8 cellular contexts compared by ENCODE assay signal in genomic region chrX:20527458-20528099, GRCh38.
DNase-seq lines count a peak whose midpoint lies in the region; ATAC-seq and TF ChIP-seq lines count a peak whose summit lies in the region.

No MANE protein-coding gene starts in this region.

- CTCF ChIA-PET in PC-3 (lab: Charles Lee), result interaction anchor here (0.5 to 0.7 kb wide), 5 partner anchors 229 to 1347 kb away, joined by 3 to 13 read pairs (median 4); no protein-coding TSS in a partner anchor

- in situ Hi-C loops in ACHN (cut with HindIII; ENCODE audit: low pct_ligation_motif_present, low pct_unique_long_range_greater_than_20kb, low sequenced_read_pairs), result no loop called here

- no peaks in the 10 kb centered on the region for H3K27me3 ChIP-seq in PC-3 (ENCODE audit: low read length)
- no peaks in the 10 kb centered on the region for H3K27me3 ChIP-seq in neural cell (ENCODE audit: insufficient read depth, low read depth, low read length)

- H3K4me1 Mint-ChIP-seq in endothelial cell (ENCODE audit: unreplicated experiment), result no peaks in the 10 kb centered on the region

- H3K79me2 ChIP-seq in PC-3 (ENCODE audit: low read length) (no peaks in the 10 kb centered on the region), neural cell (replicated peaks; ENCODE audit: insufficient read depth, low read length) (no peaks in the 10 kb centered on the region)

- H3K36me3 ChIP-seq in PC-3 (ENCODE audit: low read depth, low read length) (no peaks in the 10 kb centered on the region), neural cell (ENCODE audit: insufficient read depth, low read length) (no peaks in the 10 kb centered on the region)

- no peaks in the 10 kb centered on the region for H3K36me3 Mint-ChIP-seq in endothelial cell (ENCODE audit: low read depth, unreplicated experiment)

- TF ChIP-seq CTCF in PC-3 (conservative IDR thresholded peaks at IDR 0.05; ENCODE audit: low read depth, low read length) (peak; percentile 63), endothelial cell (IDR thresholded peaks at IDR 0.05; ENCODE audit: unreplicated experiment) (peak; percentile 49), neural cell (IDR thresholded peaks at IDR 0.05; ENCODE audit: poor library complexity, severe bottlenecking) (peak; percentile 71)

- H3K9ac ChIP-seq in PC-3 (ENCODE audit: low read length) (no peak overlapping the region), neural cell (ENCODE audit: low read length) (peak overlapping the region; percentile 20)

- peaks cover 39% of the 10 kb centered on the region for H3K4me1 ChIP-seq in PC-3 (ENCODE audit: insufficient read depth, low read length)

- intact Hi-C loops in PC-3 (cut with micrococcal nuclease) (loop anchor here (1.0 to 10.0 kb wide), 4 partner anchors 274 to 1447 kb away; partner anchors contain the start of gene CNKSR2), posterior vena cava (cut with DNase I) (no loop called here)

- H3K27me3 Mint-ChIP-seq in endothelial cell (ENCODE audit: unreplicated experiment), result peaks cover 1% of the 10 kb centered on the region

- POLR2A ChIA-PET in PC-3 (lab: Charles Lee; ENCODE audit: unreplicated experiment), result no interaction called here

- no peaks in the 10 kb centered on the region for H3K9me3 ChIP-seq in PC-3 (ENCODE audit: low read length)
- no peaks in the 10 kb centered on the region for H3K9me3 ChIP-seq in neural cell (ENCODE audit: low read length)

- no peak overlapping the region for H3K27ac ChIP-seq in PC-3 (ENCODE audit: low read length)
- no peak overlapping the region for H3K27ac ChIP-seq in neural cell (ENCODE audit: low read length)

- no peak overlapping the region; the same call in 1 of the 2 replicates for H3K4me3 ChIP-seq in PC-3 (ENCODE audit: low read length)
- no peak overlapping the region for H3K4me3 ChIP-seq in neural cell (ENCODE audit: low read length)

- no peak overlapping the region for H2AFZ ChIP-seq in PC-3 (ENCODE audit: low read length)
- H2AFZ ChIP-seq in neural cell (ENCODE audit: low read depth, low read length), result no peak overlapping the region

- ATAC-seq in GM18499 (IDR thresholded peaks at IDR 0.05; ENCODE audit: insufficient read depth, unreplicated experiment) (peak; percentile 46), PC-3 (peak; percentile 52), HG02642 (IDR thresholded peaks at IDR 0.05; ENCODE audit: poor library complexity, unreplicated experiment) (no peak)

- peak; percentile 82 for TF ChIP-seq RAD21 in neural cell (conservative IDR thresholded peaks at IDR 0.05)

- H3K4me3 Mint-ChIP-seq in endothelial cell (ENCODE audit: unreplicated experiment), result no peak overlapping the region

- no peak for TF ChIP-seq EP300 in neural cell (conservative IDR thresholded peaks at IDR 0.05; ENCODE audit: poor library complexity, severe bottlenecking)

- no peak overlapping the region for H3K27ac Mint-ChIP-seq in endothelial cell (ENCODE audit: unreplicated experiment)

- peak; percentile 14 for DNase-seq in ACHN
- DNase-seq in KG1 (lab: John Stamatoyannopoulos, UW), result peak; percentile 3
- DNase-seq in PC-3, result peak; percentile 61
- no peak for DNase-seq in endothelial cell (ENCODE audit: low spot score)
- DNase-seq in posterior vena cava (ENCODE audit: low spot score), result no peak

- H3F3A ChIP-seq in PC-3 (ENCODE audit: low read length, unreplicated experiment) (no peaks in the 10 kb centered on the region), neural cell (ENCODE audit: insufficient read depth, low read length, poor library complexity, severe bottlenecking) (no peaks in the 10 kb centered on the region)

- H3K9me3 Mint-ChIP-seq in endothelial cell (ENCODE audit: unreplicated experiment), result no peaks in the 10 kb centered on the region

- BruUV-seq in PC-3 (replicated peaks; lab: Mats Ljungman, UMichigan), result no TSS peak

- H3K9me2 ChIP-seq in PC-3 (replicated peaks; ENCODE audit: low read length) (no peaks in the 10 kb centered on the region), neural cell (ENCODE audit: insufficient read depth, low read length) (no peaks in the 10 kb centered on the region)

- H3K4me2 ChIP-seq in PC-3 (ENCODE audit: low read length), result peak overlapping the region; percentile 67
- no peak overlapping the region for H3K4me2 ChIP-seq in neural cell (ENCODE audit: low read length)

- no peaks in the 10 kb centered on the region for H4K20me1 ChIP-seq in PC-3 (ENCODE audit: low read length)
- H4K20me1 ChIP-seq in neural cell (ENCODE audit: insufficient read depth), result no peaks in the 10 kb centered on the region

TF ChIP-seq in neural cell, 6 proteins besides CTCF, POLR2A, EP300 and RAD21:
- peak; percentile 81 for TF ChIP-seq SMC3 (conservative IDR thresholded peaks at IDR 0.05; ENCODE audit: poor library complexity)
- no peak for TF ChIP-seq MXI1 (conservative IDR thresholded peaks at IDR 0.05; ENCODE audit: poor library complexity, severe bottlenecking)
- no peak for TF ChIP-seq TAF1 (IDR thresholded peaks at IDR 0.05; ENCODE audit: low read depth)

Comparison
In these comparisons a context has a peak if more than half of its experiments do, and no peak if none do; other contexts are left out.
1. DNase-seq: peak in ACHN (single experiment), KG1 (single experiment) and PC-3 (single experiment); none in endothelial cell (single experiment) and posterior vena cava (single experiment).
2. Peak in every context shown above with its lines, with median percentiles within 50 percentile points of each other: CTCF ChIP-seq.